Comparison of ENCODE assay signal across 19 cellular contexts in the genomic region with DNA sequence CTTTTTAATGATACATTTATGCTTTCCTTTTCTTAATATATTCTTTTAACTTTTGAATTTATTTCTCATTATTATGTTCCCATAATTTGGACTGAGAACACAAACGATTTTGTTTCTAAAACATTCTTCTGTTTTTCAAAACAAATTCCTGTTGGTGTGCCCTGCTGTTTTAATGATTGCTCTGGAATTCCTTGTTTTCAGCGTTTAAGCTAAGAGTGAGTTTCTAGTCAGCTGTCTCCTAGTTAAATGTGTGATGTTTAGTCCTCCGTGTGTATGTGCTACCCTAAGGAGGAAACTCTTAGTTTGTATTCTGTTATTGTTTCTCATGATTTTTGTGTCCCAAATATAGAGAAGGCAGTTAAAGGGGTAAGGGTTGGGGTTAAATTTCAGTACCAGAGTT.
DNase-seq lines count a peak whose midpoint lies in the region; ATAC-seq and TF ChIP-seq lines count a peak whose summit lies in the region.
"Had no signal": no experiment of that assay in that cellular context is flagged by ENCODE, and none has a peak within 500 bp of the region (broad histone marks: within the 10 kb centered on the region; RNA-seq: fewer than 3 reads in every experiment).

No MANE protein-coding gene starts in this region.

- H3K9me3 ChIP-seq in HUES6 (ENCODE audit: control insufficient read depth, insufficient read depth, low read depth, low read length) = no peaks in the 10 kb centered on the region
- H3K9me3 ChIP-seq in endodermal cell (ENCODE audit: control insufficient read depth, low read length) = no peaks in the 10 kb centered on the region
- H3K9me3 ChIP-seq in Peyer's patch = no peaks in the 10 kb centered on the region
- H3K9me3 ChIP-seq: A549 had no signal

- peaks cover 55% of the 10 kb centered on the region for H3K4me1 Mint-ChIP-seq in endodermal cell
- peaks cover 4% of the 10 kb centered on the region for H3K4me1 Mint-ChIP-seq in neural crest cell
- H3K4me1 Mint-ChIP-seq: CD14-positive monocyte had no signal

- no peak for TF ChIP-seq POLR2A in Peyer's patch (IDR thresholded peaks at IDR 0.05)

- H3K4me3 ChIP-seq in HUES6 (ENCODE audit: low read depth, low read length) (no peak overlapping the region), endodermal cell (ENCODE audit: low read length) (no peak overlapping the region), Peyer's patch (no peak overlapping the region)
- H3K4me3 ChIP-seq: A549 had no signal

- H3K4me1 ChIP-seq in HUES6 (ENCODE audit: control insufficient read depth, insufficient read depth, low read length) (peaks cover 37% of the 10 kb centered on the region), endodermal cell (ENCODE audit: control insufficient read depth, insufficient read depth, low read length) (peaks cover 3% of the 10 kb centered on the region), Peyer's patch (no peaks in the 10 kb centered on the region)
- H3K4me1 ChIP-seq: A549 had no signal

- no peak for DNase-seq in endodermal cell
- DNase-seq in neural crest cell (ENCODE audit: low read depth, low spot score) = no peak
- no peak for DNase-seq in Peyer's patch
- DNase-seq: CD8-positive, alpha-beta T cell; COR-L47; DMS153; DMS79 treated with DMSO at 0.1 percent for 48 hours; EL; GOT3; HCEC 1CT; HFFc6 had no signal

- H3K9me3 Mint-ChIP-seq in endodermal cell (no peaks in the 10 kb centered on the region), neural crest cell (no peaks in the 10 kb centered on the region)
- H3K9me3 Mint-ChIP-seq: CD8-positive, alpha-beta T cell had no signal

- H3K9ac ChIP-seq in HUES6 (ENCODE audit: low read length) (no peak overlapping the region), endodermal cell (ENCODE audit: extremely low read depth, low read length, poor library complexity, severe bottlenecking) (no peak overlapping the region)
- H3K9ac ChIP-seq: KMS-11 had no signal

- 20% methylated on average over 3 of the region's 3 CpGs; no CpG with 5 or more reads in 1 of the 2 experiments for WGBS in endodermal cell (ENCODE audit: insufficient coverage in 1 of 2, insufficient read length in 1 of 2), 2 experiments

- TF ChIP-seq CTCF in endodermal cell (conservative IDR thresholded peaks at IDR 0.05) = no peak
- no peak for TF ChIP-seq CTCF in neural crest cell (conservative IDR thresholded peaks at IDR 0.05)
- no peak for TF ChIP-seq CTCF in Peyer's patch (IDR thresholded peaks at IDR 0.05)

- ATAC-seq in HG03571 (IDR thresholded peaks at IDR 0.05; ENCODE audit: unreplicated experiment) = no peak
- no peak for ATAC-seq in GM18502 (IDR thresholded peaks at IDR 0.05; ENCODE audit: poor library complexity, unreplicated experiment)
- ATAC-seq in HG02885 (IDR thresholded peaks at IDR 0.05; ENCODE audit: poor library complexity, unreplicated experiment) = no peak
- ATAC-seq: A549; CD8-positive, alpha-beta T cell; HepG2 had no signal

- H3K36me3 Mint-ChIP-seq in endodermal cell (ENCODE audit: low read depth) (no peaks in the 10 kb centered on the region), neural crest cell (ENCODE audit: low read depth) (no peaks in the 10 kb centered on the region)
- H3K36me3 Mint-ChIP-seq: CD14-positive monocyte; CD8-positive, alpha-beta T cell had no signal

- H3K4me3 Mint-ChIP-seq in endodermal cell (no peak overlapping the region), neural crest cell (no peak overlapping the region)
- H3K4me3 Mint-ChIP-seq: CD14-positive monocyte; CD8-positive, alpha-beta T cell; HFFc6 had no signal

- H3K27ac ChIP-seq in HUES6 (ENCODE audit: low read depth, low read length) (peak overlapping the region; percentile 77; the same call in 1 of the 2 replicates), endodermal cell (ENCODE audit: low read depth, low read length) (no peak overlapping the region), Peyer's patch (no peak overlapping the region)
- H3K27ac ChIP-seq: A549, KMS-11 had no signal

- peak overlapping the region; percentile 84 for H3K27ac Mint-ChIP-seq in endodermal cell
- peak overlapping the region; percentile 47 for H3K27ac Mint-ChIP-seq in neural crest cell (ENCODE audit: unreplicated experiment)
- H3K27ac Mint-ChIP-seq: CD14-positive monocyte; CD8-positive, alpha-beta T cell; HFFc6 had no signal

- H3K27me3 Mint-ChIP-seq in endodermal cell (ENCODE audit: insufficient read depth) (no peaks in the 10 kb centered on the region), neural crest cell (ENCODE audit: low read depth) (no peaks in the 10 kb centered on the region)

- H3K36me3 ChIP-seq in HUES6 (ENCODE audit: control insufficient read depth, insufficient read depth, low read length) (no peaks in the 10 kb centered on the region), endodermal cell (ENCODE audit: control insufficient read depth, insufficient read depth, low read length) (no peaks in the 10 kb centered on the region), Peyer's patch (no peaks in the 10 kb centered on the region)

- no peaks in the 10 kb centered on the region for H3K27me3 ChIP-seq in HUES6 (ENCODE audit: control insufficient read depth, insufficient read depth, low read length)
- no peaks in the 10 kb centered on the region for H3K27me3 ChIP-seq in endodermal cell (ENCODE audit: control insufficient read depth, insufficient read depth, low read length, poor library complexity, severe bottlenecking)
- no peaks in the 10 kb centered on the region for H3K27me3 ChIP-seq in Peyer's patch
